In genomic region chrX:49002091-49002935, GRCh38 we compare ENCODE assay signal across 1 cellular context.
TF ChIP-seq lines count a peak whose summit lies in the region.

A gene with protein sequence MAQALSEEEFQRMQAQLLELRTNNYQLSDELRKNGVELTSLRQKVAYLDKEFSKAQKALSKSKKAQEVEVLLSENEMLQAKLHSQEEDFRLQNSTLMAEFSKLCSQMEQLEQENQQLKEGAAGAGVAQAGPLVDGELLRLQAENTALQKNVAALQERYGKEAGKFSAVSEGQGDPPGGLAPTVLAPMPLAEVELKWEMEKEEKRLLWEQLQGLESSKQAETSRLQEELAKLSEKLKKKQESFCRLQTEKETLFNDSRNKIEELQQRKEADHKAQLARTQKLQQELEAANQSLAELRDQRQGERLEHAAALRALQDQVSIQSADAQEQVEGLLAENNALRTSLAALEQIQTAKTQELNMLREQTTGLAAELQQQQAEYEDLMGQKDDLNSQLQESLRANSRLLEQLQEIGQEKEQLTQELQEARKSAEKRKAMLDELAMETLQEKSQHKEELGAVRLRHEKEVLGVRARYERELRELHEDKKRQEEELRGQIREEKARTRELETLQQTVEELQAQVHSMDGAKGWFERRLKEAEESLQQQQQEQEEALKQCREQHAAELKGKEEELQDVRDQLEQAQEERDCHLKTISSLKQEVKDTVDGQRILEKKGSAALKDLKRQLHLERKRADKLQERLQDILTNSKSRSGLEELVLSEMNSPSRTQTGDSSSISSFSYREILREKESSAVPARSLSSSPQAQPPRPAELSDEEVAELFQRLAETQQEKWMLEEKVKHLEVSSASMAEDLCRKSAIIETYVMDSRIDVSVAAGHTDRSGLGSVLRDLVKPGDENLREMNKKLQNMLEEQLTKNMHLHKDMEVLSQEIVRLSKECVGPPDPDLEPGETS (minus strand): TSS chrX:49002264. CDS start chrX:49002229, 35 bp downstream.

TF ChIP-seq in GM12878, 131 proteins besides CTCF, POLR2A, EP300 and RAD21 (continued from another document and continues in another):
- TF ChIP-seq, protein P1, sequence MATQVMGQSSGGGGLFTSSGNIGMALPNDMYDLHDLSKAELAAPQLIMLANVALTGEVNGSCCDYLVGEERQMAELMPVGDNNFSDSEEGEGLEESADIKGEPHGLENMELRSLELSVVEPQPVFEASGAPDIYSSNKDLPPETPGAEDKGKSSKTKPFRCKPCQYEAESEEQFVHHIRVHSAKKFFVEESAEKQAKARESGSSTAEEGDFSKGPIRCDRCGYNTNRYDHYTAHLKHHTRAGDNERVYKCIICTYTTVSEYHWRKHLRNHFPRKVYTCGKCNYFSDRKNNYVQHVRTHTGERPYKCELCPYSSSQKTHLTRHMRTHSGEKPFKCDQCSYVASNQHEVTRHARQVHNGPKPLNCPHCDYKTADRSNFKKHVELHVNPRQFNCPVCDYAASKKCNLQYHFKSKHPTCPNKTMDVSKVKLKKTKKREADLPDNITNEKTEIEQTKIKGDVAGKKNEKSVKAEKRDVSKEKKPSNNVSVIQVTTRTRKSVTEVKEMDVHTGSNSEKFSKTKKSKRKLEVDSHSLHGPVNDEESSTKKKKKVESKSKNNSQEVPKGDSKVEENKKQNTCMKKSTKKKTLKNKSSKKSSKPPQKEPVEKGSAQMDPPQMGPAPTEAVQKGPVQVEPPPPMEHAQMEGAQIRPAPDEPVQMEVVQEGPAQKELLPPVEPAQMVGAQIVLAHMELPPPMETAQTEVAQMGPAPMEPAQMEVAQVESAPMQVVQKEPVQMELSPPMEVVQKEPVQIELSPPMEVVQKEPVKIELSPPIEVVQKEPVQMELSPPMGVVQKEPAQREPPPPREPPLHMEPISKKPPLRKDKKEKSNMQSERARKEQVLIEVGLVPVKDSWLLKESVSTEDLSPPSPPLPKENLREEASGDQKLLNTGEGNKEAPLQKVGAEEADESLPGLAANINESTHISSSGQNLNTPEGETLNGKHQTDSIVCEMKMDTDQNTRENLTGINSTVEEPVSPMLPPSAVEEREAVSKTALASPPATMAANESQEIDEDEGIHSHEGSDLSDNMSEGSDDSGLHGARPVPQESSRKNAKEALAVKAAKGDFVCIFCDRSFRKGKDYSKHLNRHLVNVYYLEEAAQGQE (IDR thresholded peaks at IDR 0.05; ENCODE audit: low read depth, low read length), result peak; percentile 39; the same call in 1 of the 2 replicates
- TF ChIP-seq BHLHE40 (IDR thresholded peaks at IDR 0.05; ENCODE audit: borderline replicate concordance in 1 of 2, low read depth in 2 of 2, low read length in 1 of 2) (peak; percentile 93 to 94), ZNF217 (IDR thresholded peaks at IDR 0.05) (no peak), YBX1 (IDR thresholded peaks at IDR 0.05) (no peak), ATF7 (IDR thresholded peaks at IDR 0.05; ENCODE audit: low read depth) (peak; percentile 99), CREB1 (IDR thresholded peaks at IDR 0.05; ENCODE audit: low read depth) (peak; percentile 41; the same call in 1 of the 2 replicates), CEBPB (IDR thresholded peaks at IDR 0.05; ENCODE audit: borderline replicate concordance in 1 of 2, low read depth in 2 of 2, low read length in 2 of 2) (no peak), CREM (IDR thresholded peaks at IDR 0.05; ENCODE audit: low read depth) (no peak; the same call in 1 of the 2 replicates), BCL3 (IDR thresholded peaks at IDR 0.05; ENCODE audit: borderline replicate concordance, insufficient read depth, low read depth, low read length, poor library complexity, severe bottlenecking) (no peak), ZBED1 (IDR thresholded peaks at IDR 0.05; ENCODE audit: borderline replicate concordance) (no peak), SMC3 (IDR thresholded peaks at IDR 0.05; ENCODE audit: borderline replicate concordance, low read length) (no peak), NRF1 (conservative IDR thresholded peaks at IDR 0.05; ENCODE audit: low read depth, low read length) (peak; percentile 51), CHD2 (IDR thresholded peaks at IDR 0.05; ENCODE audit: borderline replicate concordance, low read depth, low read length) (0 out of 2 replicates have a peak, but pooled peaks have one; percentile 31), JUND (IDR thresholded peaks at IDR 0.05; ENCODE audit: low read depth, low read length) (peak; percentile 91; the same call in 1 of the 2 replicates), CBFB (IDR thresholded peaks at IDR 0.05; ENCODE audit: low read depth) (peak; percentile 43; the same call in 1 of the 2 replicates), SREBF1 (IDR thresholded peaks at IDR 0.05; ENCODE audit: low read length) (peak; percentile 81), PML (IDR thresholded peaks at IDR 0.05; ENCODE audit: low read length) (peak; percentile 78), SMARCA5 (IDR thresholded peaks at IDR 0.05) (no peak), FOXK2 (IDR thresholded peaks at IDR 0.05) (peak; percentile 97), KLF5 (IDR thresholded peaks at IDR 0.05; ENCODE audit: partially characterized antibody) (peak; percentile 98), MYC (IDR thresholded peaks at IDR 0.05; ENCODE audit: insufficient read depth, insufficient read length, insufficient replicate concordance, low read length, severe bottlenecking) (no peak)
- TF ChIP-seq, protein P2, sequence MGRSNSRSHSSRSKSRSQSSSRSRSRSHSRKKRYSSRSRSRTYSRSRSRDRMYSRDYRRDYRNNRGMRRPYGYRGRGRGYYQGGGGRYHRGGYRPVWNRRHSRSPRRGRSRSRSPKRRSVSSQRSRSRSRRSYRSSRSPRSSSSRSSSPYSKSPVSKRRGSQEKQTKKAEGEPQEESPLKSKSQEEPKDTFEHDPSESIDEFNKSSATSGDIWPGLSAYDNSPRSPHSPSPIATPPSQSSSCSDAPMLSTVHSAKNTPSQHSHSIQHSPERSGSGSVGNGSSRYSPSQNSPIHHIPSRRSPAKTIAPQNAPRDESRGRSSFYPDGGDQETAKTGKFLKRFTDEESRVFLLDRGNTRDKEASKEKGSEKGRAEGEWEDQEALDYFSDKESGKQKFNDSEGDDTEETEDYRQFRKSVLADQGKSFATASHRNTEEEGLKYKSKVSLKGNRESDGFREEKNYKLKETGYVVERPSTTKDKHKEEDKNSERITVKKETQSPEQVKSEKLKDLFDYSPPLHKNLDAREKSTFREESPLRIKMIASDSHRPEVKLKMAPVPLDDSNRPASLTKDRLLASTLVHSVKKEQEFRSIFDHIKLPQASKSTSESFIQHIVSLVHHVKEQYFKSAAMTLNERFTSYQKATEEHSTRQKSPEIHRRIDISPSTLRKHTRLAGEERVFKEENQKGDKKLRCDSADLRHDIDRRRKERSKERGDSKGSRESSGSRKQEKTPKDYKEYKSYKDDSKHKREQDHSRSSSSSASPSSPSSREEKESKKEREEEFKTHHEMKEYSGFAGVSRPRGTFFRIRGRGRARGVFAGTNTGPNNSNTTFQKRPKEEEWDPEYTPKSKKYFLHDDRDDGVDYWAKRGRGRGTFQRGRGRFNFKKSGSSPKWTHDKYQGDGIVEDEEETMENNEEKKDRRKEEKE (IDR thresholded peaks at IDR 0.05), result peak; percentile 91
- TF ChIP-seq, protein P3, sequence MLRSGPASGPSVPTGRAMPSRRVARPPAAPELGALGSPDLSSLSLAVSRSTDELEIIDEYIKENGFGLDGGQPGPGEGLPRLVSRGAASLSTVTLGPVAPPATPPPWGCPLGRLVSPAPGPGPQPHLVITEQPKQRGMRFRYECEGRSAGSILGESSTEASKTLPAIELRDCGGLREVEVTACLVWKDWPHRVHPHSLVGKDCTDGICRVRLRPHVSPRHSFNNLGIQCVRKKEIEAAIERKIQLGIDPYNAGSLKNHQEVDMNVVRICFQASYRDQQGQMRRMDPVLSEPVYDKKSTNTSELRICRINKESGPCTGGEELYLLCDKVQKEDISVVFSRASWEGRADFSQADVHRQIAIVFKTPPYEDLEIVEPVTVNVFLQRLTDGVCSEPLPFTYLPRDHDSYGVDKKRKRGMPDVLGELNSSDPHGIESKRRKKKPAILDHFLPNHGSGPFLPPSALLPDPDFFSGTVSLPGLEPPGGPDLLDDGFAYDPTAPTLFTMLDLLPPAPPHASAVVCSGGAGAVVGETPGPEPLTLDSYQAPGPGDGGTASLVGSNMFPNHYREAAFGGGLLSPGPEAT (IDR thresholded peaks at IDR 0.05; ENCODE audit: low read depth), result peak; percentile 73
- TF ChIP-seq, protein P4, sequence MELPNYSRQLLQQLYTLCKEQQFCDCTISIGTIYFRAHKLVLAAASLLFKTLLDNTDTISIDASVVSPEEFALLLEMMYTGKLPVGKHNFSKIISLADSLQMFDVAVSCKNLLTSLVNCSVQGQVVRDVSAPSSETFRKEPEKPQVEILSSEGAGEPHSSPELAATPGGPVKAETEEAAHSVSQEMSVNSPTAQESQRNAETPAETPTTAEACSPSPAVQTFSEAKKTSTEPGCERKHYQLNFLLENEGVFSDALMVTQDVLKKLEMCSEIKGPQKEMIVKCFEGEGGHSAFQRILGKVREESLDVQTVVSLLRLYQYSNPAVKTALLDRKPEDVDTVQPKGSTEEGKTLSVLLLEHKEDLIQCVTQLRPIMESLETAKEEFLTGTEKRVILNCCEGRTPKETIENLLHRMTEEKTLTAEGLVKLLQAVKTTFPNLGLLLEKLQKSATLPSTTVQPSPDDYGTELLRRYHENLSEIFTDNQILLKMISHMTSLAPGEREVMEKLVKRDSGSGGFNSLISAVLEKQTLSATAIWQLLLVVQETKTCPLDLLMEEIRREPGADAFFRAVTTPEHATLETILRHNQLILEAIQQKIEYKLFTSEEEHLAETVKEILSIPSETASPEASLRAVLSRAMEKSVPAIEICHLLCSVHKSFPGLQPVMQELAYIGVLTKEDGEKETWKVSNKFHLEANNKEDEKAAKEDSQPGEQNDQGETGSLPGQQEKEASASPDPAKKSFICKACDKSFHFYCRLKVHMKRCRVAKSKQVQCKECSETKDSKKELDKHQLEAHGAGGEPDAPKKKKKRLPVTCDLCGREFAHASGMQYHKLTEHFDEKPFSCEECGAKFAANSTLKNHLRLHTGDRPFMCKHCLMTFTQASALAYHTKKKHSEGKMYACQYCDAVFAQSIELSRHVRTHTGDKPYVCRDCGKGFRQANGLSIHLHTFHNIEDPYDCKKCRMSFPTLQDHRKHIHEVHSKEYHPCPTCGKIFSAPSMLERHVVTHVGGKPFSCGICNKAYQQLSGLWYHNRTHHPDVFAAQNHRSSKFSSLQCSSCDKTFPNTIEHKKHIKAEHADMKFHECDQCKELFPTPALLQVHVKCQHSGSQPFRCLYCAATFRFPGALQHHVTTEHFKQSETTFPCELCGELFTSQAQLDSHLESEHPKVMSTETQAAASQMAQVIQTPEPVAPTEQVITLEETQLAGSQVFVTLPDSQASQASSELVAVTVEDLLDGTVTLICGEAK (IDR thresholded peaks at IDR 0.05; ENCODE audit: borderline replicate concordance), result no peak; the same call in 1 of the 2 replicates
- TF ChIP-seq, protein P5, sequence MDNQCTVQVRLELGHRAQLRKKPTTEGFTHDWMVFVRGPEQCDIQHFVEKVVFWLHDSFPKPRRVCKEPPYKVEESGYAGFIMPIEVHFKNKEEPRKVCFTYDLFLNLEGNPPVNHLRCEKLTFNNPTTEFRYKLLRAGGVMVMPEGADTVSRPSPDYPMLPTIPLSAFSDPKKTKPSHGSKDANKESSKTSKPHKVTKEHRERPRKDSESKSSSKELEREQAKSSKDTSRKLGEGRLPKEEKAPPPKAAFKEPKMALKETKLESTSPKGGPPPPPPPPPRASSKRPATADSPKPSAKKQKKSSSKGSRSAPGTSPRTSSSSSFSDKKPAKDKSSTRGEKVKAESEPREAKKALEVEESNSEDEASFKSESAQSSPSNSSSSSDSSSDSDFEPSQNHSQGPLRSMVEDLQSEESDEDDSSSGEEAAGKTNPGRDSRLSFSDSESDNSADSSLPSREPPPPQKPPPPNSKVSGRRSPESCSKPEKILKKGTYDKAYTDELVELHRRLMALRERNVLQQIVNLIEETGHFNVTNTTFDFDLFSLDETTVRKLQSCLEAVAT (IDR thresholded peaks at IDR 0.05), result 0 out of 2 replicates have a peak, but pooled peaks have one; percentile 3
- TF ChIP-seq, protein P6, sequence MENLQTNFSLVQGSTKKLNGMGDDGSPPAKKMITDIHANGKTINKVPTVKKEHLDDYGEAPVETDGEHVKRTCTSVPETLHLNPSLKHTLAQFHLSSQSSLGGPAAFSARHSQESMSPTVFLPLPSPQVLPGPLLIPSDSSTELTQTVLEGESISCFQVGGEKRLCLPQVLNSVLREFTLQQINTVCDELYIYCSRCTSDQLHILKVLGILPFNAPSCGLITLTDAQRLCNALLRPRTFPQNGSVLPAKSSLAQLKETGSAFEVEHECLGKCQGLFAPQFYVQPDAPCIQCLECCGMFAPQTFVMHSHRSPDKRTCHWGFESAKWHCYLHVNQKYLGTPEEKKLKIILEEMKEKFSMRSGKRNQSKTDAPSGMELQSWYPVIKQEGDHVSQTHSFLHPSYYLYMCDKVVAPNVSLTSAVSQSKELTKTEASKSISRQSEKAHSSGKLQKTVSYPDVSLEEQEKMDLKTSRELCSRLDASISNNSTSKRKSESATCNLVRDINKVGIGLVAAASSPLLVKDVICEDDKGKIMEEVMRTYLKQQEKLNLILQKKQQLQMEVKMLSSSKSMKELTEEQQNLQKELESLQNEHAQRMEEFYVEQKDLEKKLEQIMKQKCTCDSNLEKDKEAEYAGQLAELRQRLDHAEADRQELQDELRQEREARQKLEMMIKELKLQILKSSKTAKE (IDR thresholded peaks at IDR 0.05; ENCODE audit: low read depth, poor library complexity, severe bottlenecking), result peak; percentile 77
